In the genomic region with DNA sequence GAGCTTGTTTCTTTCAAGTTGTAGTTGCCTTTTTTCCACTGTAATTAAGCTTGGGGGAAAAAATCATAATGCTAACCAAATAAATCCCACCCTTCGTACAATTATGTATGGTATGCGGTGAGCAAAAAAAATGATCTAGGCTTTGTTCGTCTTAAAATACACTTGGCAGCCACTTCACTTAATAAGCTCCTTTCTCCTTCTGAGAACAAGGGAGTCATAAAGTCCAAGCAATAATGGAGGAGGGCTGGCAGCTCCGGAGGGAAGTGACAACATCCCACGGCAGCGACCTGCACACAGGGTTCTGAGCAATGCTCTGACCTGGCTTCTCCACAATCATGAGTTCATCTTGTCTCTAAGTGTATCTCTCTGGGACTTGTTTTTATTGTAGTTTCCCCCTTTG, we compare ENCODE assay signal across 9 cellular contexts.
"Had no signal": no experiment of that assay in that cellular context is flagged by ENCODE, and none has a peak within 500 bp of the region (broad histone marks: within the 10 kb centered on the region; RNA-seq: fewer than 3 reads in every experiment).

No MANE protein-coding gene starts in this region.

- H3K36me3 ChIP-seq: stomach had no signal

- H3K9me3 Mint-ChIP-seq: activated CD4-positive, alpha-beta memory T cell treated with anti-CD3 and anti-CD28 coated beads, Interleukin-2, amount 10 ng/mL, durations not matched to agents 7 days and 5 days; activated naive CD8-positive, alpha-beta T cell treated with anti-CD3 and anti-CD28 coated beads, Interleukin-2, amount 10 ng/mL, durations not matched to agents 7 days and 5 days; natural killer cell treated with Interleukin-12 subunit alpha and Interleukin-12 subunit beta and Interleukin-15 and Interleukin-18, amount 100 ng/mL, for 72 hours had no signal

- H3K27ac Mint-ChIP-seq: activated CD4-positive, alpha-beta memory T cell treated with anti-CD3 and anti-CD28 coated beads, Interleukin-2, amount 10 ng/mL, durations not matched to agents 7 days and 5 days; activated naive CD8-positive, alpha-beta T cell treated with anti-CD3 and anti-CD28 coated beads, Interleukin-2, amount 10 ng/mL, durations not matched to agents 7 days and 5 days; natural killer cell treated with Interleukin-12 subunit alpha and Interleukin-12 subunit beta and Interleukin-15 and Interleukin-18, amount 100 ng/mL, for 72 hours had no signal

- ATAC-seq: natural killer cell treated with Interleukin-12 subunit alpha and Interleukin-12 subunit beta and Interleukin-15 and Interleukin-18, amount 100 ng/mL, for 72 hours had no signal

- H3K4me3 ChIP-seq: hepatocyte, mucosa of descending colon, stomach had no signal

- H3K36me3 Mint-ChIP-seq: activated naive CD8-positive, alpha-beta T cell treated with anti-CD3 and anti-CD28 coated beads, Interleukin-2, amount 10 ng/mL, durations not matched to agents 7 days and 5 days; natural killer cell treated with Interleukin-12 subunit alpha and Interleukin-12 subunit beta and Interleukin-15 and Interleukin-18, amount 100 ng/mL, for 72 hours had no signal

- H3K27ac ChIP-seq: hepatocyte, stomach, VCaP had no signal

- H3K9me3 ChIP-seq: mucosa of descending colon, stomach had no signal

- H3K4me1 Mint-ChIP-seq: activated CD4-positive, alpha-beta memory T cell treated with anti-CD3 and anti-CD28 coated beads, Interleukin-2, amount 10 ng/mL, durations not matched to agents 7 days and 5 days had no signal

- H3K27me3 Mint-ChIP-seq: activated CD4-positive, alpha-beta memory T cell treated with anti-CD3 and anti-CD28 coated beads, Interleukin-2, amount 10 ng/mL, durations not matched to agents 7 days and 5 days had no signal

- DNase-seq: activated CD4-positive, alpha-beta memory T cell treated with anti-CD3 and anti-CD28 coated beads, Interleukin-2, amount 10 ng/mL, durations not matched to agents 7 days and 5 days; activated naive CD8-positive, alpha-beta T cell treated with anti-CD3 and anti-CD28 coated beads, Interleukin-2, amount 10 ng/mL, durations not matched to agents 7 days and 5 days; anterior cingulate cortex; stimulated activated CD4-positive, alpha-beta T cell treated with anti-CD3 and anti-CD28 coated beads, Interleukin-4, amount 100 ng/mL, for 4 hours; stomach had no signal

- H3K27me3 ChIP-seq: hepatocyte, stomach had no signal

- H3K4me3 Mint-ChIP-seq: activated CD4-positive, alpha-beta memory T cell treated with anti-CD3 and anti-CD28 coated beads, Interleukin-2, amount 10 ng/mL, durations not matched to agents 7 days and 5 days; activated naive CD8-positive, alpha-beta T cell treated with anti-CD3 and anti-CD28 coated beads, Interleukin-2, amount 10 ng/mL, durations not matched to agents 7 days and 5 days; natural killer cell treated with Interleukin-12 subunit alpha and Interleukin-12 subunit beta and Interleukin-15 and Interleukin-18, amount 100 ng/mL, for 72 hours had no signal
